ENCODE assay signal across 11 cellular contexts in genomic region chr11:35617316-35617686, GRCh38. TPM values are rescaled to one million over a fixed set of nuclear protein-coding genes. Genes with fewer than 3 reads are reported as not detected.
A peak's percentile ranks its signal among the peaks of the same experiment; 100 is the strongest.
DNase-seq lines count a peak whose midpoint lies in the region; ATAC-seq and TF ChIP-seq lines count a peak whose summit lies in the region.
"Had no signal": no experiment of that assay in that cellular context is flagged by ENCODE, and none has a peak within 500 bp of the region (broad histone marks: within the 10 kb centered on the region; RNA-seq: fewer than 3 reads in every experiment).

No MANE protein-coding gene starts in this region.

- H3F3A ChIP-seq in neural cell (ENCODE audit: insufficient read depth, low read length, poor library complexity, severe bottlenecking) = peaks cover 5% of the 10 kb centered on the region

- H3K4me2 ChIP-seq in neural cell (ENCODE audit: low read length) = peak overlapping the region; percentile 63

- no peaks in the 10 kb centered on the region for H3K9me3 ChIP-seq in BE2C
- H3K9me3 ChIP-seq in Panc1 (ENCODE audit: control insufficient read depth, insufficient read depth, low read depth, low read length) = no peaks in the 10 kb centered on the region
- no peaks in the 10 kb centered on the region for H3K9me3 ChIP-seq in neural cell (ENCODE audit: low read length)

- in situ Hi-C loops in Panc1 (cut with HindIII; ENCODE audit: low pct_unique_long_range_greater_than_20kb, low sequenced_read_pairs) = no loop called here

- no peak for TF ChIP-seq RAD21 in neural cell (conservative IDR thresholded peaks at IDR 0.05)

- no peaks in the 10 kb centered on the region for H3K36me3 Mint-ChIP-seq in effector memory CD8-positive, alpha-beta T cell (ENCODE audit: insufficient read depth)

- intact Hi-C loops in Panc1 (cut with micrococcal nuclease; ENCODE audit: unreplicated experiment) = loop anchor here (5.0 to 10.0 kb wide), 3 partner anchors 205 to 530 kb away; no protein-coding TSS in a partner anchor

- H3K36me3 ChIP-seq in BE2C (no peaks in the 10 kb centered on the region), Panc1 (ENCODE audit: control insufficient read depth, insufficient read depth, low read length) (no peaks in the 10 kb centered on the region), neural cell (ENCODE audit: insufficient read depth, low read length) (no peaks in the 10 kb centered on the region)

- H3K4me3 Mint-ChIP-seq in effector memory CD8-positive, alpha-beta T cell = peak overlapping the region; percentile 75

- H3K4me3 ChIP-seq in BE2C (ENCODE audit: low read depth, low read length) = peak overlapping the region; percentile 83
- peak overlapping the region; percentile 68 to 75 for H3K4me3 ChIP-seq in Panc1 (ENCODE audit: low read depth in 2 of 2, low read length in 2 of 2)
- peak overlapping the region; percentile 95 for H3K4me3 ChIP-seq in neural cell (ENCODE audit: low read length)

- no peak for TF ChIP-seq EP300 in neural cell (conservative IDR thresholded peaks at IDR 0.05; ENCODE audit: poor library complexity, severe bottlenecking)

- BruUV-seq in Panc1 (replicated peaks; lab: Mats Ljungman, UMichigan) = TSS peak; percentile 71

- peaks cover 3 to 5% of the 10 kb centered on the region in 2 donors for H3K4me1 Mint-ChIP-seq in effector memory CD8-positive, alpha-beta T cell (ENCODE audit: low read depth in 2 of 2)

- H3K27ac ChIP-seq in Panc1 (ENCODE audit: low read length) (peak overlapping the region; percentile 68), neural cell (ENCODE audit: low read length) (peak overlapping the region; percentile 75)

- H3K4me1 ChIP-seq in BE2C (no peaks in the 10 kb centered on the region; the same call in 1 of the 2 replicates), Panc1 (ENCODE audit: control insufficient read depth, insufficient read depth, low read length) (peaks cover 38% of the 10 kb centered on the region)

- CTCF ChIA-PET in Panc1 (lab: Charles Lee) = interaction anchor here (0.7 to 1.0 kb wide), 2 partner anchors 205 to 674 kb away, joined by 5 to 7 read pairs; no protein-coding TSS in a partner anchor
- CTCF ChIA-PET in GM10248 (lab: Yijun Ruan, JAX) = interaction anchor here (0.9 to 3.9 kb wide), 3 partner anchors 205 to 650 kb away, joined by 3 to 18 read pairs (median 4); no protein-coding TSS in a partner anchor

- DNase-seq in BE2C (no peak), Panc1 (ENCODE audit: low read depth, low spot score) (no peak), GM10248 (ENCODE audit: extremely low spot score) (no peak), EL (no peak), DMS79 (lab: John Stamatoyannopoulos, UW) (no peak)
- DNase-seq in effector memory CD8-positive, alpha-beta T cell = no peak
- DNase-seq: activated CD4-positive, alpha-beta T cell treated with anti-CD3 and anti-CD28 coated beads for 1 hour; effector CD4-positive, alpha-beta T cell; GF-D8 had no signal

- no peaks in the 10 kb centered on the region for H3K9me2 ChIP-seq in neural cell (ENCODE audit: insufficient read depth, low read length)

- H3K27ac Mint-ChIP-seq in effector memory CD8-positive, alpha-beta T cell = no peak overlapping the region

- no peak overlapping the region for H2AFZ ChIP-seq in neural cell (ENCODE audit: low read depth, low read length)

- H4K20me1 ChIP-seq in neural cell (ENCODE audit: insufficient read depth) = no peaks in the 10 kb centered on the region

- POLR2A ChIA-PET in Panc1 (lab: Charles Lee) (no interaction called here), GM10248 (lab: Yijun Ruan, JAX) (no interaction called here)

- TF ChIP-seq CTCF in BE2C (IDR thresholded peaks at IDR 0.05; ENCODE audit: low read depth, low read length) = no peak
- no peak for TF ChIP-seq CTCF in Panc1 (IDR thresholded peaks at IDR 0.05)
- TF ChIP-seq CTCF in neural cell (IDR thresholded peaks at IDR 0.05; ENCODE audit: poor library complexity, severe bottlenecking) = no peak
- no peak for TF ChIP-seq CTCF in GM10248 (IDR thresholded peaks at IDR 0.05; ENCODE audit: control extremely low read depth, extremely low read depth, low read depth, missing control alignments)

- H3K9ac ChIP-seq in neural cell (ENCODE audit: low read length) = peak overlapping the region; percentile 99

- peaks cover 31% of the 10 kb centered on the region for H3K79me2 ChIP-seq in neural cell (replicated peaks; ENCODE audit: insufficient read depth, low read length)

- H3K9me3 Mint-ChIP-seq in effector memory CD8-positive, alpha-beta T cell = no peaks in the 10 kb centered on the region

- H3K27me3 Mint-ChIP-seq in effector memory CD8-positive, alpha-beta T cell = peaks cover 74 to 85% of the 10 kb centered on the region in 2 donors

- no peaks in the 10 kb centered on the region for H3K27me3 ChIP-seq in BE2C
- H3K27me3 ChIP-seq in Panc1 (ENCODE audit: control insufficient read depth, insufficient read depth, low read length) = peaks cover 2% of the 10 kb centered on the region
- H3K27me3 ChIP-seq in neural cell (ENCODE audit: insufficient read depth, low read depth, low read length) = no peaks in the 10 kb centered on the region

- ATAC-seq in Panc1 = no peak
- no peak for ATAC-seq in effector memory CD8-positive, alpha-beta T cell (replicated peaks)
- no peak for ATAC-seq in HG02678 (IDR thresholded peaks at IDR 0.05; ENCODE audit: unreplicated experiment)

TF ChIP-seq in neural cell, 6 proteins besides CTCF, POLR2A, EP300 and RAD21:
- TF ChIP-seq EZH2 (IDR thresholded peaks at IDR 0.05; ENCODE audit: borderline replicate concordance, insufficient read depth, low read length, poor library complexity, severe bottlenecking) (no peak), REST (IDR thresholded peaks at IDR 0.05; ENCODE audit: borderline replicate concordance) (no peak), MXI1 (conservative IDR thresholded peaks at IDR 0.05; ENCODE audit: poor library complexity, severe bottlenecking) (no peak), SMC3 (conservative IDR thresholded peaks at IDR 0.05; ENCODE audit: poor library complexity) (no peak), TAF1 (IDR thresholded peaks at IDR 0.05; ENCODE audit: low read depth) (no peak), POLR2AphosphoS5 (IDR thresholded peaks at IDR 0.05) (no peak)

RNA-seq across cellular contexts. Expression of gene FJX1, which starts 1.0 kb away (rescaled TPM):
- 14.3 TPM for polyA plus RNA-seq in BE2C (2012; ENCODE audit: insufficient read depth, insufficient read length, low read depth)
- 31.1 TPM for total RNA-seq in Panc1 (2021; ENCODE audit: unreplicated experiment)
- polyA plus RNA-seq in Panc1 (2012; ENCODE audit: insufficient read length) = 21.8 TPM
- 56.3 and 60.5 TPM in 2 replicates for polyA plus RNA-seq in neural cell
- polyA minus RNA-seq in neural cell = 76.6 and 96.9 TPM in 2 replicates

RNA-seq across cellular contexts. Expression of gene TRIM44, which starts 45.3 kb away (rescaled TPM):
- polyA plus RNA-seq in BE2C (2012; ENCODE audit: insufficient read depth, insufficient read length, low read depth) = 16.1 TPM
- total RNA-seq in Panc1 (2021; ENCODE audit: unreplicated experiment) = 80.3 TPM
- polyA plus RNA-seq in Panc1 (2012; ENCODE audit: insufficient read length) = 51.1 TPM
- 14.9 and 17.1 TPM in 2 replicates for polyA plus RNA-seq in neural cell
- 21.4 and 26.7 TPM in 2 replicates for polyA minus RNA-seq in neural cell
